Comparison of ENCODE assay signal across 8 cellular contexts in genomic region chr9:33623658-33624586, GRCh38.
DNase-seq lines count a peak whose midpoint lies in the region; ATAC-seq and TF ChIP-seq lines count a peak whose summit lies in the region.

No MANE protein-coding gene starts in this region.

- H3K9me3 Mint-ChIP-seq in natural killer cell, result no peaks in the 10 kb centered on the region

- H3K36me3 Mint-ChIP-seq in natural killer cell, result no peaks in the 10 kb centered on the region

- H3K79me2 ChIP-seq in OCI-LY1 (ENCODE audit: insufficient read depth, low read length), result no peaks in the 10 kb centered on the region

- no peak overlapping the region for H2AFZ ChIP-seq in OCI-LY1 (ENCODE audit: low read length)

- H3K4me1 ChIP-seq in OCI-LY1 (ENCODE audit: insufficient read depth, low read length, severe bottlenecking) (no peaks in the 10 kb centered on the region), esophagus muscularis mucosa (peaks cover 0 to 14% (median 13%) of the 10 kb centered on the region in 4 donors)

- H3K9me3 ChIP-seq in OCI-LY1 (ENCODE audit: low read length) (no peaks in the 10 kb centered on the region), esophagus muscularis mucosa (no peaks in the 10 kb centered on the region)

- H3K36me3 ChIP-seq in OCI-LY1 (ENCODE audit: insufficient read depth, low read length) (no peaks in the 10 kb centered on the region), esophagus muscularis mucosa (no peaks in the 10 kb centered on the region)

- peaks cover 5 to 7% of the 10 kb centered on the region in 2 donors for H3K4me1 Mint-ChIP-seq in natural killer cell

- no peak overlapping the region for H3K27ac ChIP-seq in OCI-LY1 (ENCODE audit: low read depth, low read length, poor library complexity, severe bottlenecking)
- no peak overlapping the region for H3K27ac ChIP-seq in esophagus muscularis mucosa (replicated peaks in 1 of 4)

- no peaks in the 10 kb centered on the region for H3K9me2 ChIP-seq in OCI-LY1 (ENCODE audit: low read depth, low read length)

- peak; percentile 88 for TF ChIP-seq CTCF in OCI-LY1 (IDR thresholded peaks at IDR 0.05; ENCODE audit: low read length)
- TF ChIP-seq CTCF in esophagus muscularis mucosa (IDR thresholded peaks at IDR 0.05), result peak; percentile 84 to 93 (median 87)
- TF ChIP-seq CTCF in natural killer cell (IDR thresholded peaks at IDR 0.05), result peak; percentile 83

- DNase-seq in AG08396 (ENCODE audit: low spot score) (peak; percentile 78), HT-29 (ENCODE audit: low spot score) (peak; percentile 95), activated T-cell treated with anti-CD3 and anti-CD28 coated beads for 1 hour (ENCODE audit: low read depth) (peak; percentile 45), esophagus muscularis mucosa (ENCODE audit: extremely low spot score) (no peak), natural killer cell (peak; percentile 55)
- DNase-seq in stimulated activated naive CD4-positive, alpha-beta T cell (lab: John Stamatoyannopoulos, UW), result peak; percentile 36 to 80 (median 46)

- no peak for TF ChIP-seq POLR2A in esophagus muscularis mucosa (IDR thresholded peaks at IDR 0.05; ENCODE audit: low read depth)

- ATAC-seq in GM18861 (IDR thresholded peaks at IDR 0.05; ENCODE audit: unreplicated experiment) (peak; percentile 56), natural killer cell (peak; percentile 87 to 99 (median 93))

- no peaks in the 10 kb centered on the region for H3F3A ChIP-seq in OCI-LY1 (ENCODE audit: insufficient read depth, low read length)

- H3K4me3 Mint-ChIP-seq in natural killer cell, result no peak overlapping the region

- H3K4me3 ChIP-seq in OCI-LY1 (ENCODE audit: low read depth, low read length, poor library complexity, severe bottlenecking) (no peak overlapping the region), esophagus muscularis mucosa (no peak overlapping the region)

- H3K27ac Mint-ChIP-seq in natural killer cell, result no peak overlapping the region

- no peak overlapping the region for H3K9ac ChIP-seq in OCI-LY1 (ENCODE audit: low read length)

- no peaks in the 10 kb centered on the region for H4K20me1 ChIP-seq in OCI-LY1 (ENCODE audit: insufficient read depth, low read length)

- peaks cover 10 to 48% of the 10 kb centered on the region in 2 donors for H3K27me3 Mint-ChIP-seq in natural killer cell (ENCODE audit: low read depth in 2 of 2)

- no peaks in the 10 kb centered on the region for H3K27me3 ChIP-seq in OCI-LY1 (ENCODE audit: insufficient read depth, low read length)
- H3K27me3 ChIP-seq in esophagus muscularis mucosa, result peaks cover 0 to 12% (median 0%) of the 10 kb centered on the region in 4 donors

- WGBS in esophagus muscularis mucosa, result 22% methylated on average over 15 of the region's 20 CpGs

- TF ChIP-seq EP300 in esophagus muscularis mucosa (IDR thresholded peaks at IDR 0.05), result no peak

- intact Hi-C loops in esophagus muscularis mucosa (cut with DNase I) (loop anchor here (1.0 to 5.0 kb wide), 2 partner anchors 58 to 98 kb away; no protein-coding TSS in a partner anchor), natural killer cell (cut with micrococcal nuclease) (loop anchor here (1.0 kb wide), 2 partner anchors 98 to 154 kb away; no protein-coding TSS in a partner anchor)

- H3K4me2 ChIP-seq in OCI-LY1 (ENCODE audit: low read length), result peak overlapping the region; percentile 39; the same call in 1 of the 2 replicates
